ENCODE assay signal across 8 cellular contexts in the genomic region with DNA sequence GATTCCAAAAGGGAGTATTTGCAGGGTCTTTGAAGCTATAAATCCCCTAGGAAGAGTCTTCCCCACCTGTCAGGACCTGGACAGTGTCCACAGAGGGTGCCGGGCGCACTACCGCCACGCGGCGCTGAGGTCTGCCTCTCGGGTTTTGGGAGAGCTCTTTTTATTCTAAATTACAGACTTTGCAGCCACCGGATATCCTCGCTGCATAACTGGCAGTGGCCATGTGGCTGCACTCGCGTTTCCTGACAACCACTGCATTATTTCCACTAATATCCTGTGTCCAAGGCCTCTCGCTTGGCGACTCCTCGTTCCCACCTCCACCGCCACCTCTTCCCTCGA. TPM values are rescaled to one million over a fixed set of nuclear protein-coding genes. Genes with fewer than 3 reads are reported as not detected.
DNase-seq lines count a peak whose midpoint lies in the region; ATAC-seq and TF ChIP-seq lines count a peak whose summit lies in the region.

No MANE protein-coding gene starts in this region.

- H3K27me3 Mint-ChIP-seq in dendritic cell treated with granulocyte-macrophage colony-stimulating factor and Interleukin-4, amounts not matched to agents 40 ng/mL and 50 ng/mL, for 4 days: peaks cover 11% of the 10 kb centered on the region
- no peaks in the 10 kb centered on the region for H3K27me3 Mint-ChIP-seq in stimulated activated naive CD8-positive, alpha-beta T cell treated with anti-CD3 and anti-CD28 coated beads, Interleukin-15, amount 100 ng/mL, for 72 hours

- H3K27ac Mint-ChIP-seq in dendritic cell treated with granulocyte-macrophage colony-stimulating factor and Interleukin-4, amounts not matched to agents 40 ng/mL and 50 ng/mL, for 4 days: peak overlapping the region; percentile 79
- peak overlapping the region; percentile 68 to 95 for H3K27ac Mint-ChIP-seq in stimulated activated naive CD8-positive, alpha-beta T cell treated with anti-CD3 and anti-CD28 coated beads, Interleukin-15, amount 100 ng/mL, for 72 hours

- peak overlapping the region; percentile 76 for H3K4me3 Mint-ChIP-seq in dendritic cell treated with granulocyte-macrophage colony-stimulating factor and Interleukin-4, amounts not matched to agents 40 ng/mL and 50 ng/mL, for 4 days
- H3K4me3 Mint-ChIP-seq in stimulated activated naive CD8-positive, alpha-beta T cell treated with anti-CD3 and anti-CD28 coated beads, Interleukin-15, amount 100 ng/mL, for 72 hours: peak overlapping the region; percentile 85 to 98

- peaks cover 13% of the 10 kb centered on the region for H3K4me1 ChIP-seq in SJCRH30
- H3K4me1 ChIP-seq in left lung: peaks cover 3 to 47% of the 10 kb centered on the region in 2 donors

- TF ChIP-seq CTCF in 22Rv1 (IDR thresholded peaks at IDR 0.05) (no peak), GM06990 (IDR thresholded peaks at IDR 0.05; ENCODE audit: insufficient read depth, low read length, poor library complexity, severe bottlenecking) (peak; percentile 37), left lung (IDR thresholded peaks at IDR 0.05) (no peak)

- intact Hi-C loops in dendritic cell treated with granulocyte-macrophage colony-stimulating factor and Interleukin-4, amounts not matched to agents 40 ng/mL and 50 ng/mL, for 4 days (cut with micrococcal nuclease): loop anchor here (1.0 to 5.0 kb wide), 2 partner anchors 32 to 57 kb away; no protein-coding TSS in a partner anchor
- intact Hi-C loops in left lung (cut with DNase I): no loop called here

- H3K27ac ChIP-seq in 22Rv1 (peak overlapping the region; percentile 47; the same call in 1 of the 2 replicates), SJCRH30 (peak overlapping the region; percentile 98), left lung (peak overlapping the region in 1 of 2 donors; percentile 95)

- no peaks in the 10 kb centered on the region for H3K9me3 Mint-ChIP-seq in dendritic cell treated with granulocyte-macrophage colony-stimulating factor and Interleukin-4, amounts not matched to agents 40 ng/mL and 50 ng/mL, for 4 days
- H3K9me3 Mint-ChIP-seq in stimulated activated naive CD8-positive, alpha-beta T cell treated with anti-CD3 and anti-CD28 coated beads, Interleukin-15, amount 100 ng/mL, for 72 hours: no peaks in the 10 kb centered on the region

- ATAC-seq in HG03135 (IDR thresholded peaks at IDR 0.05; ENCODE audit: unreplicated experiment) (peak; percentile 16), left lung (peak; percentile 39)
- ATAC-seq in stimulated activated naive CD8-positive, alpha-beta T cell treated with anti-CD3 and anti-CD28 coated beads, Interleukin-15, amount 100 ng/mL, for 72 hours: peak; percentile 44

- DNase-seq in GM06990 (ENCODE audit: extremely low read depth, insufficient read length) (no peak), SJCRH30 (peak; percentile 67 to 78), left lung (peak; percentile 51 to 83), NCI-H1417 treated with DMSO at 0.1 percent for 48 hours (lab: John Stamatoyannopoulos, UW) (no peak)
- DNase-seq in stimulated activated naive CD8-positive, alpha-beta T cell treated with anti-CD3 and anti-CD28 coated beads, Interleukin-15, amount 100 ng/mL, for 72 hours: peak in 1 of 2 donors; percentile 62

- peaks cover 11% of the 10 kb centered on the region for H3K36me3 Mint-ChIP-seq in dendritic cell treated with granulocyte-macrophage colony-stimulating factor and Interleukin-4, amounts not matched to agents 40 ng/mL and 50 ng/mL, for 4 days (ENCODE audit: low read depth)

- H3K27me3 ChIP-seq in GM06990 (replicated peaks; ENCODE audit: control insufficient read depth, insufficient read depth, low read length) (no peaks in the 10 kb centered on the region), SJCRH30 (no peaks in the 10 kb centered on the region), left lung (no peaks in the 10 kb centered on the region)

- H3K4me1 Mint-ChIP-seq in dendritic cell treated with granulocyte-macrophage colony-stimulating factor and Interleukin-4, amounts not matched to agents 40 ng/mL and 50 ng/mL, for 4 days (ENCODE audit: low read depth): peaks cover 35% of the 10 kb centered on the region
- peaks cover 28% of the 10 kb centered on the region for H3K4me1 Mint-ChIP-seq in stimulated activated naive CD8-positive, alpha-beta T cell treated with anti-CD3 and anti-CD28 coated beads, Interleukin-15, amount 100 ng/mL, for 72 hours

- H3K9me3 ChIP-seq in SJCRH30 (replicated peaks) (no peaks in the 10 kb centered on the region), left lung (no peaks in the 10 kb centered on the region)

- H3K36me3 ChIP-seq in GM06990 (ENCODE audit: control insufficient read depth, insufficient read depth, low read length) (peaks cover 2% of the 10 kb centered on the region; the same call in 1 of the 2 replicates), SJCRH30 (0 out of 2 replicates have a peak, but pooled peaks cover 6% of the 10 kb centered on the region), left lung (no peaks in the 10 kb centered on the region)

- H3K4me3 ChIP-seq in GM06990 (replicated peaks; ENCODE audit: low read depth, low read length) (peak overlapping the region; percentile 63), SJCRH30 (peak overlapping the region; percentile 98), left lung (peak overlapping the region; percentile 89 to 92)

RNA-seq across cellular contexts. Expression of gene TMEM131L, which starts 0.6 kb away (rescaled TPM):
- 55.0 and 61.3 TPM in 2 replicates for total RNA-seq in SJCRH30 (2014; rRNA removed; shearing (Covaris generic))
- 10 to 100 TPM; 17.6 to 20.2 TPM for total RNA-seq in left lung

Comparison
In these comparisons a context has a peak if more than half of its experiments do, and no peak if none do; other contexts are left out.
1. DNase-seq: peak in SJCRH30 (2 of 2) and left lung (2 of 2); none in GM06990 (single experiment) and NCI-H1417 treated with DMSO at 0.1 percent for 48 hours (single experiment).
2. Peak in every context shown above with its lines, with median percentiles within 50 percentile points of each other: H3K4me3 ChIP-seq and ATAC-seq.